In genomic region chr7:149284850-149285580, GRCh38 we compare ENCODE assay signal across 8 cellular contexts. TPM values are rescaled to one million over a fixed set of nuclear protein-coding genes. Genes with fewer than 3 reads are reported as not detected.
A peak's percentile ranks its signal among the peaks of the same experiment; 100 is the strongest.
DNase-seq lines count a peak whose midpoint lies in the region; ATAC-seq and TF ChIP-seq lines count a peak whose summit lies in the region.

No MANE protein-coding gene starts in this region.

- 15% methylated on average over 64 of the region's 64 CpGs for WGBS in liver

- CTCF ChIA-PET in AG04449 (lab: Yijun Ruan, JAX): interaction anchor here (1.0 to 2.1 kb wide), 5 partner anchors 23 to 159 kb away, joined by 3 to 13 read pairs (median 4); partner anchors contain the start of genes ZNF282, ZNF425 and ZNF783

- DNase-seq in AG04449 (ENCODE audit: low read depth, low spot score) (peak; percentile 19), NCI-H2227 treated with DMSO at 0.1 percent for 48 hours (lab: John Stamatoyannopoulos, UW) (peak; percentile 94), dermis blood vessel endothelial cell (peak; percentile 94)
- peak; percentile 95 for DNase-seq in activated CD4-positive, alpha-beta T cell treated with anti-CD3 and anti-CD28 coated beads, Interleukin-2, amount 50 U/mL, for 24 hours (ENCODE audit: low read depth in 1 of 2, low spot score in 1 of 2)
- peak; percentile 99 for DNase-seq in stimulated activated CD4-positive, alpha-beta T cell treated with anti-CD3 and anti-CD28 coated beads, Interleukin-4, amount 100 ng/mL, for 1 hour

- H3K27me3 ChIP-seq in liver (ENCODE audit: control insufficient read depth in 4 of 4, insufficient read depth in 4 of 4, low read length in 3 of 4): no peaks in the 10 kb centered on the region

- peak in 1 of 2 donors; percentile 31 for TF ChIP-seq RAD21 in liver (IDR thresholded peaks at IDR 0.05)

- peaks cover 1 to 37% (median 21%) of the 10 kb centered on the region in 4 donors for H3K4me1 ChIP-seq in liver (ENCODE audit: control insufficient read depth in 4 of 4, insufficient read depth in 4 of 4, low read length in 3 of 4)

- no peak overlapping the region for H3K9ac ChIP-seq in liver (ENCODE audit: low read depth in 1 of 2, low read length in 2 of 2)

- H3K9me3 ChIP-seq in liver (ENCODE audit: control insufficient read depth in 4 of 4, low read length in 3 of 4): no peaks in the 10 kb centered on the region

- H3K36me3 ChIP-seq in liver (ENCODE audit: control insufficient read depth in 4 of 4, insufficient read depth in 3 of 4, low read depth in 1 of 4, low read length in 3 of 4): peaks cover 0 to 3% (median 1%) of the 10 kb centered on the region in 4 donors

- TF ChIP-seq CTCF in AG04449 (IDR thresholded peaks at IDR 0.05; ENCODE audit: insufficient read depth, low read length, missing control alignments) (no peak), liver (IDR thresholded peaks at IDR 0.05; ENCODE audit: low read depth, low read length, missing input control) (no peak)

- POLR2A ChIA-PET in AG04449 (lab: Yijun Ruan, JAX): interaction anchor here (1.0 to 1.1 kb wide), 3 partner anchors 22 to 175 kb away, joined by 3 to 9 read pairs (median 3); partner anchors contain the start of gene ZNF783

- no peak overlapping the region for H3K27ac ChIP-seq in liver (ENCODE audit: low read depth in 1 of 2, low read length in 2 of 2)

- peak overlapping the region; percentile 71 for H3K4me3 ChIP-seq in AG04449 (ENCODE audit: low read depth, low read length)
- peak overlapping the region in 2 of 3 donors; percentile 43 to 44 for H3K4me3 ChIP-seq in liver (ENCODE audit: low read depth in 1 of 3, low read length in 3 of 3)

- peak; percentile 96 for ATAC-seq in GM18867 (IDR thresholded peaks at IDR 0.05; ENCODE audit: unreplicated experiment)
- ATAC-seq in HG03097 (IDR thresholded peaks at IDR 0.05; ENCODE audit: low FRiP score, unreplicated experiment): peak; percentile 98

TF ChIP-seq in liver, 16 proteins besides CTCF, POLR2A, EP300 and RAD21:
- TF ChIP-seq FOXA1 (IDR thresholded peaks at IDR 0.05) (no peak), SP1 (IDR thresholded peaks at IDR 0.05) (peak; percentile 60), NR2F2 (IDR thresholded peaks at IDR 0.05) (no peak), YY1 (IDR thresholded peaks at IDR 0.05) (no peak)

RNA-seq across cellular contexts. Expression of gene ZNF783, which starts 23.0 kb away (rescaled TPM):
- total RNA-seq in dermis blood vessel endothelial cell (6.7 and 7.5 TPM in 2 replicates), liver (1 to 10 TPM; 2.0 to 4.3 TPM)
- 1 to 10 TPM; 1.5 to 1.7 TPM for polyA plus RNA-seq in liver

RNA-seq across cellular contexts. Expression of gene ZNF212, which starts 45.6 kb away (rescaled TPM):
- 3.7 and 4.6 TPM in 2 replicates for total RNA-seq in dermis blood vessel endothelial cell
- total RNA-seq in liver: 1 to 10 TPM; 3.5 to 4.9 TPM
- polyA plus RNA-seq in liver: 1 to 10 TPM; 3.4 to 3.9 TPM

Comparison
In these comparisons a context has a peak if more than half of its experiments do, and no peak if none do; other contexts are left out.
1. DNase-seq: peak in every context shown above with its lines; median percentile 99 in stimulated activated CD4-positive, alpha-beta T cell treated with anti-CD3 and anti-CD28 coated beads, Interleukin-4, amount 100 ng/mL, for 1 hour; 95 in activated CD4-positive, alpha-beta T cell treated with anti-CD3 and anti-CD28 coated beads, Interleukin-2, amount 50 U/mL, for 24 hours; 94 in NCI-H2227 treated with DMSO at 0.1 percent for 48 hours; 94 in dermis blood vessel endothelial cell; 19 in AG04449.